Comparison of ENCODE assay signal across 15 cellular contexts in the genomic region with DNA sequence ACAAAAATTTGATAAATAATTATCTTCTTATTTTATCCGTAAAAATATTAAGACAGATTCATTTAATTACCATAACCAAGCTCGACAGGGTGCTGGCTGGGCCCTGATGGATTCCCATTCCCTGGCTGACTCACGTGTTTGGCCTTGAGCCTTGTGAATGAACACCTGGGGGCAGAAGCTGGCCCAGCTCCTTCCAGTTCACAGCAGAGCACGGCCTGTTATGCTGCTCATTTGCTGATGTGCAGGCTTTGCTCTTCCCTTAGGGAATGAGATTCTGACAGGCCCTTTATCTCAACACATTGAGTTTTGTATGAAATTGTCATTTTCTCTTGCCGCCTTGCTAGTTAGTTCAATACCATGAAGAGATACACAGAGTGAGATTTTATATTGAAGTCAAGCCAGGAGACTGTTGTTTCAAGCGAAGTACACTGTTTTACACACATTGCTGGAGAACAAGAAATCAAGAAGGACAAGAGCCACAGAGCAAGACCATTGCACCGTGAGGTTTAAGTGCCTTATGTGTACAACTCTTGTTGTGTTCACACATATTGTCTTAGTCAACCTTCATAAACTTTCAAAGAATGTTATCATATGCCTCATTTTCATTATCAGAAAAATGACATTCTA.
DNase-seq lines count a peak whose midpoint lies in the region; TF ChIP-seq lines count a peak whose summit lies in the region.
"Had no signal": no experiment of that assay in that cellular context is flagged by ENCODE, and none has a peak within 500 bp of the region (broad histone marks: within the 10 kb centered on the region; RNA-seq: fewer than 3 reads in every experiment).

No MANE protein-coding gene starts in this region.

- peak overlapping the region; percentile 3 for H3K27ac Mint-ChIP-seq in progenitor cell of endocrine pancreas
- H3K27ac Mint-ChIP-seq in activated CD4-positive, alpha-beta memory T cell treated with anti-CD3 and anti-CD28 coated beads, Interleukin-2, amount 10 ng/mL, durations not matched to agents 7 days and 5 days, result no peak overlapping the region
- H3K27ac Mint-ChIP-seq: activated CD4-positive, alpha-beta memory T cell treated with anti-CD3 and anti-CD28 coated beads for 36 hours; natural killer cell; stimulated activated naive CD8-positive, alpha-beta T cell treated with anti-CD3 and anti-CD28 coated beads, Interleukin-15, amount 100 ng/mL, for 72 hours had no signal

- H3K4me3 Mint-ChIP-seq in progenitor cell of endocrine pancreas (ENCODE audit: low read depth), result no peak overlapping the region
- H3K4me3 Mint-ChIP-seq in activated CD4-positive, alpha-beta memory T cell treated with anti-CD3 and anti-CD28 coated beads, Interleukin-2, amount 10 ng/mL, durations not matched to agents 7 days and 5 days, result no peak overlapping the region
- H3K4me3 Mint-ChIP-seq: activated CD4-positive, alpha-beta memory T cell treated with anti-CD3 and anti-CD28 coated beads for 36 hours; natural killer cell; stimulated activated naive CD8-positive, alpha-beta T cell treated with anti-CD3 and anti-CD28 coated beads, Interleukin-15, amount 100 ng/mL, for 72 hours had no signal

- no peaks in the 10 kb centered on the region for H3K36me3 Mint-ChIP-seq in progenitor cell of endocrine pancreas (ENCODE audit: insufficient read depth)
- H3K36me3 Mint-ChIP-seq in activated CD4-positive, alpha-beta memory T cell treated with anti-CD3 and anti-CD28 coated beads, Interleukin-2, amount 10 ng/mL, durations not matched to agents 7 days and 5 days (ENCODE audit: low read depth), result no peaks in the 10 kb centered on the region
- H3K36me3 Mint-ChIP-seq: activated CD4-positive, alpha-beta memory T cell treated with anti-CD3 and anti-CD28 coated beads for 36 hours had no signal

- no peak overlapping the region for H3K27ac ChIP-seq in RWPE1
- H3K27ac ChIP-seq: gastrocnemius medialis had no signal

- no peak overlapping the region for H3K4me3 ChIP-seq in fibroblast of mammary gland (ENCODE audit: control insufficient read depth, low read depth, low read length)
- H3K4me3 ChIP-seq: gastrocnemius medialis had no signal

- CTCF ChIA-PET in RWPE1 (lab: Yijun Ruan, JAX), result no interaction called here
- CTCF ChIA-PET in activated CD4-positive, alpha-beta memory T cell treated with anti-CD3 and anti-CD28 coated beads, Interleukin-2, amount 10 ng/mL, durations not matched to agents 7 days and 5 days (lab: Charles Lee), result no interaction called here

- H3K4me1 Mint-ChIP-seq in progenitor cell of endocrine pancreas (ENCODE audit: low read depth), result peaks cover 1% of the 10 kb centered on the region
- no peaks in the 10 kb centered on the region for H3K4me1 Mint-ChIP-seq in activated CD4-positive, alpha-beta memory T cell treated with anti-CD3 and anti-CD28 coated beads, Interleukin-2, amount 10 ng/mL, durations not matched to agents 7 days and 5 days
- H3K4me1 Mint-ChIP-seq: natural killer cell; stimulated activated naive CD8-positive, alpha-beta T cell treated with anti-CD3 and anti-CD28 coated beads, Interleukin-15, amount 100 ng/mL, for 72 hours had no signal

- DNase-seq in DMS53 (lab: John Stamatoyannopoulos, UW), result peak; percentile 25
- DNase-seq in DMS53 treated with DMSO at 0.1 percent for 48 hours (lab: John Stamatoyannopoulos, UW; ENCODE audit: unreplicated experiment), result no peak
- peak; percentile 27 for DNase-seq in RWPE1 (ENCODE audit: low spot score)
- DNase-seq in fibroblast of mammary gland (ENCODE audit: low read depth), result peak; percentile 58
- DNase-seq in progenitor cell of endocrine pancreas (ENCODE audit: low spot score, unreplicated experiment), result no peak
- DNase-seq in OCI-M1 (lab: John Stamatoyannopoulos, UW), result no peak
- no peak for DNase-seq in 8988T
- no peak for DNase-seq in activated CD4-positive, alpha-beta memory T cell treated with anti-CD3 and anti-CD28 coated beads, Interleukin-2, amount 10 ng/mL, durations not matched to agents 7 days and 5 days
- DNase-seq: activated CD4-positive, alpha-beta memory T cell treated with anti-CD3 and anti-CD28 coated beads for 36 hours; cerebellar nuclear complex; gastrocnemius medialis; Kasumi-1; natural killer cell; NCI-H1436; stimulated activated naive CD8-positive, alpha-beta T cell treated with anti-CD3 and anti-CD28 coated beads, Interleukin-15, amount 100 ng/mL, for 72 hours had no signal

- POLR2A ChIA-PET in RWPE1 (lab: Yijun Ruan, JAX; ENCODE audit: low non-redundant PET), result no interaction called here
- POLR2A ChIA-PET in activated CD4-positive, alpha-beta memory T cell treated with anti-CD3 and anti-CD28 coated beads, Interleukin-2, amount 10 ng/mL, durations not matched to agents 7 days and 5 days (lab: Charles Lee), result no interaction called here

- H3K27me3 Mint-ChIP-seq in progenitor cell of endocrine pancreas, result no peaks in the 10 kb centered on the region
- no peaks in the 10 kb centered on the region for H3K27me3 Mint-ChIP-seq in activated CD4-positive, alpha-beta memory T cell treated with anti-CD3 and anti-CD28 coated beads, Interleukin-2, amount 10 ng/mL, durations not matched to agents 7 days and 5 days
- H3K27me3 Mint-ChIP-seq: activated CD4-positive, alpha-beta memory T cell treated with anti-CD3 and anti-CD28 coated beads for 36 hours; stimulated activated naive CD8-positive, alpha-beta T cell treated with anti-CD3 and anti-CD28 coated beads, Interleukin-15, amount 100 ng/mL, for 72 hours had no signal

- H3K9me3 Mint-ChIP-seq in progenitor cell of endocrine pancreas (ENCODE audit: low read depth), result no peaks in the 10 kb centered on the region
- H3K9me3 Mint-ChIP-seq in activated CD4-positive, alpha-beta memory T cell treated with anti-CD3 and anti-CD28 coated beads, Interleukin-2, amount 10 ng/mL, durations not matched to agents 7 days and 5 days, result peaks cover 3% of the 10 kb centered on the region

- TF ChIP-seq CTCF in RWPE1 (conservative IDR thresholded peaks at IDR 0.05; ENCODE audit: low read depth) (no peak), fibroblast of mammary gland (conservative IDR thresholded peaks at IDR 0.05; ENCODE audit: control insufficient read depth, insufficient read depth, low read depth, low read length) (no peak), progenitor cell of endocrine pancreas (IDR thresholded peaks at IDR 0.05; ENCODE audit: unreplicated experiment) (no peak)

Comparison
In these comparisons a context has a peak if more than half of its experiments do, and no peak if none do; other contexts are left out.
1. DNase-seq: peak in DMS53 (single experiment), RWPE1 (single experiment) and fibroblast of mammary gland (single experiment); none in DMS53 treated with DMSO at 0.1 percent for 48 hours (single experiment), progenitor cell of endocrine pancreas (single experiment), OCI-M1 (single experiment), 8988T (single experiment) and activated CD4-positive, alpha-beta memory T cell treated with anti-CD3 and anti-CD28 coated beads, Interleukin-2, amount 10 ng/mL, durations not matched to agents 7 days and 5 days (single experiment).